24 cellular contexts compared by ENCODE assay signal in genomic region chr2:24147364-24147763, GRCh38. TPM values are rescaled to one million over a fixed set of nuclear protein-coding genes. Genes with fewer than 3 reads are reported as not detected.
DNase-seq lines count a peak whose midpoint lies in the region; ATAC-seq, FAIRE-seq and TF ChIP-seq lines count a peak whose summit lies in the region.
"Had no signal": no experiment of that assay in that cellular context is flagged by ENCODE, and none has a peak within 500 bp of the region (broad histone marks: within the 10 kb centered on the region; RNA-seq: fewer than 3 reads in every experiment).

No MANE protein-coding gene starts in this region.

- TF ChIP-seq CTCF in HEK293 (tag by site-specific recombination; IDR thresholded peaks at IDR 0.05) (no peak), astrocyte of the spinal cord (IDR thresholded peaks at IDR 0.05; ENCODE audit: low read depth, low read length) (no peak)

- H3K4me3 ChIP-seq in HEK293 (ENCODE audit: low read depth, low read length) (no peak overlapping the region), astrocyte of the spinal cord (ENCODE audit: low read depth, low read length) (no peak overlapping the region)
- H3K4me3 ChIP-seq: GM12878, GM23338 had no signal

- no peak for DNase-seq in GM19239 (ENCODE audit: insufficient read length, low spot score)
- peak; percentile 8 for DNase-seq in astrocyte of the spinal cord (ENCODE audit: low read depth, low spot score)
- DNase-seq in activated CD8-positive, alpha-beta T cell treated with anti-CD3 and anti-CD28 coated beads, Interleukin-2, amount 10 ng/mL, durations not matched to agents 7 days and 5 days = no peak
- no peak for DNase-seq in RPMI8226
- DNase-seq in activated T-helper 2 cell treated with anti-CD3 and anti-CD28 coated beads, Interferon-gamma antibody, Interleukin-2, Interleukin-4, amounts not matched to agents 10 μg/mL and 5 μg/mL and 100 μg/mL, durations not matched to agents 14 hours and 24 hours and 36 hours (ENCODE audit: low spot score) = no peak
- DNase-seq: ACHN; BE2C; C1 segment of cervical spinal cord; CD4-positive, CD25-positive, alpha-beta regulatory T cell; CD8-positive, alpha-beta memory T cell; COR-L47; DMS153; DND-41; EL; HCEC 1CT; HFFc6 had no signal

- CTCF ChIA-PET in HEK293 (lab: Yijun Ruan, JAX) = no interaction called here
- CTCF ChIA-PET in activated CD8-positive, alpha-beta T cell treated with anti-CD3 and anti-CD28 coated beads, Interleukin-2, amount 10 ng/mL, durations not matched to agents 7 days and 5 days (lab: Charles Lee) = no interaction called here

- POLR2A ChIA-PET in HEK293 (lab: Yijun Ruan, JAX) = no interaction called here
- POLR2A ChIA-PET in activated CD8-positive, alpha-beta T cell treated with anti-CD3 and anti-CD28 coated beads, Interleukin-2, amount 10 ng/mL, durations not matched to agents 7 days and 5 days (lab: Charles Lee) = no interaction called here

- no peak overlapping the region for H3K4me3 Mint-ChIP-seq in activated CD8-positive, alpha-beta T cell treated with anti-CD3 and anti-CD28 coated beads, Interleukin-2, amount 10 ng/mL, durations not matched to agents 7 days and 5 days
- no peak overlapping the region for H3K4me3 Mint-ChIP-seq in activated T-helper 2 cell treated with anti-CD3 and anti-CD28 coated beads, Interferon-gamma antibody, Interleukin-2, Interleukin-4, amounts not matched to agents 10 μg/mL and 5 μg/mL and 100 μg/mL, durations not matched to agents 14 hours and 24 hours and 36 hours (ENCODE audit: low read depth)
- H3K4me3 Mint-ChIP-seq: CD4-positive, CD25-positive, alpha-beta regulatory T cell; CD8-positive, alpha-beta memory T cell; GM23338; HFFc6 had no signal

- H3K27me3 Mint-ChIP-seq in activated CD8-positive, alpha-beta T cell treated with anti-CD3 and anti-CD28 coated beads, Interleukin-2, amount 10 ng/mL, durations not matched to agents 7 days and 5 days (ENCODE audit: low read depth) = no peaks in the 10 kb centered on the region
- H3K27me3 Mint-ChIP-seq in activated T-helper 2 cell treated with anti-CD3 and anti-CD28 coated beads, Interferon-gamma antibody, Interleukin-2, Interleukin-4, amounts not matched to agents 10 μg/mL and 5 μg/mL and 100 μg/mL, durations not matched to agents 14 hours and 24 hours and 36 hours (ENCODE audit: low read depth) = no peaks in the 10 kb centered on the region
- H3K27me3 Mint-ChIP-seq: CD4-positive, CD25-positive, alpha-beta regulatory T cell; CD8-positive, alpha-beta memory T cell had no signal

- in situ Hi-C loops in astrocyte of the spinal cord (cut with HindIII; ENCODE audit: low sequenced_read_pairs) = no loop called here

- H3K9me3 Mint-ChIP-seq in activated CD8-positive, alpha-beta T cell treated with anti-CD3 and anti-CD28 coated beads, Interleukin-2, amount 10 ng/mL, durations not matched to agents 7 days and 5 days (ENCODE audit: insufficient read depth) = peaks cover 16% of the 10 kb centered on the region
- peaks cover 21% of the 10 kb centered on the region for H3K9me3 Mint-ChIP-seq in activated T-helper 2 cell treated with anti-CD3 and anti-CD28 coated beads, Interferon-gamma antibody, Interleukin-2, Interleukin-4, amounts not matched to agents 10 μg/mL and 5 μg/mL and 100 μg/mL, durations not matched to agents 14 hours and 24 hours and 36 hours

- peaks cover 0 to 3% of the 10 kb centered on the region in 2 experiments; a peak in 1 of 3 replicates for H3K36me3 ChIP-seq in HEK293 (ENCODE audit: control insufficient read depth in 2 of 2, insufficient read depth in 1 of 2, low read length in 2 of 2)
- H3K36me3 ChIP-seq: BE2C had no signal

- H3K9me3 ChIP-seq in HEK293 (ENCODE audit: control insufficient read depth, insufficient read depth, low read depth, low read length) = no peaks in the 10 kb centered on the region
- H3K9me3 ChIP-seq: BE2C had no signal

- H3K36me3 Mint-ChIP-seq in activated CD8-positive, alpha-beta T cell treated with anti-CD3 and anti-CD28 coated beads, Interleukin-2, amount 10 ng/mL, durations not matched to agents 7 days and 5 days (ENCODE audit: low read depth) = peaks cover 7% of the 10 kb centered on the region
- H3K36me3 Mint-ChIP-seq in activated T-helper 2 cell treated with anti-CD3 and anti-CD28 coated beads, Interferon-gamma antibody, Interleukin-2, Interleukin-4, amounts not matched to agents 10 μg/mL and 5 μg/mL and 100 μg/mL, durations not matched to agents 14 hours and 24 hours and 36 hours (ENCODE audit: low read depth) = no peaks in the 10 kb centered on the region

- no peak for ATAC-seq in activated CD8-positive, alpha-beta T cell treated with anti-CD3 and anti-CD28 coated beads, Interleukin-2, amount 10 ng/mL, durations not matched to agents 7 days and 5 days
- ATAC-seq: GM12878, GM23338 had no signal

- no peak overlapping the region for H3K27ac Mint-ChIP-seq in activated CD8-positive, alpha-beta T cell treated with anti-CD3 and anti-CD28 coated beads, Interleukin-2, amount 10 ng/mL, durations not matched to agents 7 days and 5 days
- H3K27ac Mint-ChIP-seq in activated T-helper 2 cell treated with anti-CD3 and anti-CD28 coated beads, Interferon-gamma antibody, Interleukin-2, Interleukin-4, amounts not matched to agents 10 μg/mL and 5 μg/mL and 100 μg/mL, durations not matched to agents 14 hours and 24 hours and 36 hours = no peak overlapping the region
- H3K27ac Mint-ChIP-seq: CD4-positive, CD25-positive, alpha-beta regulatory T cell; CD8-positive, alpha-beta memory T cell; GM23338; HFFc6 had no signal

- no peaks in the 10 kb centered on the region for H3K4me1 ChIP-seq in HEK293 (ENCODE audit: control insufficient read depth, insufficient read depth, low read length)
- H3K4me1 ChIP-seq: BE2C had no signal

- intact Hi-C loops in activated T-helper 2 cell treated with anti-CD3 and anti-CD28 coated beads, Interferon-gamma antibody, Interleukin-2, Interleukin-4, amounts not matched to agents 10 μg/mL and 5 μg/mL and 100 μg/mL, durations not matched to agents 14 hours and 24 hours and 36 hours (cut with micrococcal nuclease) = no loop called here

- no peaks in the 10 kb centered on the region for H3K4me1 Mint-ChIP-seq in activated CD8-positive, alpha-beta T cell treated with anti-CD3 and anti-CD28 coated beads, Interleukin-2, amount 10 ng/mL, durations not matched to agents 7 days and 5 days (ENCODE audit: low read depth)
- H3K4me1 Mint-ChIP-seq in activated T-helper 2 cell treated with anti-CD3 and anti-CD28 coated beads, Interferon-gamma antibody, Interleukin-2, Interleukin-4, amounts not matched to agents 10 μg/mL and 5 μg/mL and 100 μg/mL, durations not matched to agents 14 hours and 24 hours and 36 hours (ENCODE audit: low read depth) = no peaks in the 10 kb centered on the region
- H3K4me1 Mint-ChIP-seq: CD4-positive, CD25-positive, alpha-beta regulatory T cell; CD8-positive, alpha-beta memory T cell; GM23338 had no signal

- no peak overlapping the region for H3K27ac ChIP-seq in HEK293 (ENCODE audit: extremely low read depth, low read depth, low read length)
- H3K27ac ChIP-seq: HL-60 had no signal

- FAIRE-seq in GM19239 (lab: Jason Lieb, UNC) = peak; percentile 23
- FAIRE-seq: D721Med, GM12878, H54 had no signal

TF ChIP-seq in HEK293, 187 proteins besides CTCF, POLR2A, EP300 and RAD21:
- TF ChIP-seq SETDB1 (IDR thresholded peaks at IDR 0.05; ENCODE audit: insufficient read length, low read length) = peak; percentile 80
- TF ChIP-seq ZNF449 (tag by site-specific recombination; IDR thresholded peaks at IDR 0.05) = no peak
- TF ChIP-seq ZNF133 (tag by site-specific recombination; IDR thresholded peaks at IDR 0.05) = peak; percentile 97
- TF ChIP-seq MEIS1 (CRISPR knock-in tag; IDR thresholded peaks at IDR 0.05; ENCODE audit: borderline replicate concordance) = no peak
- TF ChIP-seq ZNF830 (tag by site-specific recombination; IDR thresholded peaks at IDR 0.05; ENCODE audit: low read depth) = no peak
TF ChIP-seq in HEK293: peak in this region for 2.

RNA-seq across cellular contexts. Expression of gene FAM228B, which starts 24.1 kb away (rescaled TPM):
- total RNA-seq in activated CD8-positive, alpha-beta T cell treated with anti-CD3 and anti-CD28 coated beads, Interleukin-2, amount 10 ng/mL, durations not matched to agents 7 days and 5 days = 1 to 10 TPM; 6.2 to 6.9 TPM
- total RNA-seq in activated T-helper 2 cell treated with anti-CD3 and anti-CD28 coated beads, Interferon-gamma antibody, Interleukin-2, Interleukin-4, amounts not matched to agents 10 μg/mL and 5 μg/mL and 100 μg/mL, durations not matched to agents 14 hours and 24 hours and 36 hours = 4.5 and 6.3 TPM in 2 replicates

RNA-seq across cellular contexts. Expression of gene PFN4, which starts 24.2 kb away (rescaled TPM):
- total RNA-seq in activated CD8-positive, alpha-beta T cell treated with anti-CD3 and anti-CD28 coated beads, Interleukin-2, amount 10 ng/mL, durations not matched to agents 7 days and 5 days = under 1 TPM in 1 of 2 experiments, not detected in 1; 0.26 TPM
- total RNA-seq in activated T-helper 2 cell treated with anti-CD3 and anti-CD28 coated beads, Interferon-gamma antibody, Interleukin-2, Interleukin-4, amounts not matched to agents 10 μg/mL and 5 μg/mL and 100 μg/mL, durations not matched to agents 14 hours and 24 hours and 36 hours = 0.30 TPM in 1 of 2 replicates, not detected in the other
- total RNA-seq: CD4-positive, CD25-positive, alpha-beta regulatory T cell; G401 had no signal

RNA-seq across cellular contexts. Expression of gene FAM228A, which starts 27.5 kb away (rescaled TPM):
- not detected for total RNA-seq in activated CD8-positive, alpha-beta T cell treated with anti-CD3 and anti-CD28 coated beads, Interleukin-2, amount 10 ng/mL, durations not matched to agents 7 days and 5 days
- total RNA-seq in activated T-helper 2 cell treated with anti-CD3 and anti-CD28 coated beads, Interferon-gamma antibody, Interleukin-2, Interleukin-4, amounts not matched to agents 10 μg/mL and 5 μg/mL and 100 μg/mL, durations not matched to agents 14 hours and 24 hours and 36 hours = 0.21 TPM in 1 of 2 replicates, not detected in the other
- total RNA-seq: CD4-positive, CD25-positive, alpha-beta regulatory T cell; CD8-positive, alpha-beta memory T cell; G401; GM12878; HFFc6; HT1080 had no signal
